In the genomic region with DNA sequence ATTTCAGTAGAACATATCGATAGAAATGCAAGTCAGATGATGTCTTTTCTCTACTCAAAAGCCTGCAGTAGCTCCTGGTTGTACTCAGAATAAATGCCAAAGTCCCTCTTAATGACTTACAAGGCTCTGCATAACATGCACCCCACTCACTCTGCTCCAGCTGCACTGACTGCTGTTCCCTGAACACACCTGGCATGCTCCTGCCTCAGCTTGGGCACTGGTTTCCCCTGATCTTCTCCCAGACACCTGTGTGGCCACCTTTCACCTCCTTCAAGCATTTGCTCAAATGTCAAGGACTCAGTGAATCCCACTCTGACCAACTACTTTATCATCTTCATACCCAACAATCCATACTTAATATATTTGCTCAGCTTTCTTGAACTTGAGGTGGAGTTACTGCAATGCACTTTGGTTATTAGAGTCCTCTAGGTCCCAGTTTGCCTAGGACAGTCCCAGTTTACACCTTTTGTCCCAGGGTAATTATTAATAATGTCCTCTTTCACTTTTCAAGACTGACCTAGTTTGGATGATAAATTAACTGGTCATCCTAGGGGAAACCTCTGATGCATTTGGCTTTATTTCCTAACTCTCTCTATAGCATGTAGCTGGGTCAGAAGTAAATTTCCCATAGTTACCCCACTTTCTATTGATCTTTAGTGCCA, we compare ENCODE assay signal across 22 cellular contexts.
"Had no signal": no experiment of that assay in that cellular context is flagged by ENCODE, and none has a peak within 500 bp of the region (broad histone marks: within the 10 kb centered on the region; RNA-seq: fewer than 3 reads in every experiment).

No MANE protein-coding gene starts in this region.

- DNase-seq: IMR-90, Karpas-422, KG1, MG63, NCI-H1092, NCI-H1105 treated with DMSO at 0.1 percent for 48 hours, NCI-H1436, NCI-H187, NCI-H2029, NCI-H2081 treated with DMSO at 0.1 percent for 48 hours, NCI-H2171, NCI-H226, NCI-H446, NCI-H510A, NCI-H524 treated with DMSO at 0.1 percent for 48 hours, NCI-H69, NCI-H774, Right ventricle myocardium superior, RPMI8226, SIG-M5 had no signal

- H3K36me3 ChIP-seq: MG63, SJSA1 had no signal

- H3K4me3 ChIP-seq: MG63, SJSA1, SK-N-MC had no signal

- H3K27ac ChIP-seq: SJSA1, SK-N-MC had no signal

- H3K27me3 ChIP-seq: MG63, SJSA1 had no signal

- H3K9me3 ChIP-seq: MG63, SJSA1 had no signal
